In the genomic region with DNA sequence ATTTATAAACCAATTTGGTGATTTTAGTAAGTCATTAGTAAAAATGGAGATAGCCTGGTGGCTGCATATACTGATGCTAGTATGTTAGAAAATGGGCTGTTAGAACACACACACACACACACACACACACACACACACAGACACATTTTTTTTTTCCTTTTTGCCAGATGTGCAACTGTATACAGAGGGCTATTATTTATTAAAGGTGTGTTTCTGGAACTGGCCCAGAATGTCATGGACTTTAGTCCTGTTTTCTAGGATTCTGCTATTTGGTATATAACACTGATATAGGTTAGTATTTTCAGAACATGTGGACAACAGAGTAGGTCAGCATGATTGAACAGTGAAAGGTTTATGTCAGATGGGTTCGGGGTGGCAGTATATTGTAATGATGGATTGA, we compare ENCODE assay signal across 20 cellular contexts. TPM values are rescaled to one million over a fixed set of nuclear protein-coding genes. Genes with fewer than 3 reads are reported as not detected.
"Had no signal": no experiment of that assay in that cellular context is flagged by ENCODE, and none has a peak within 500 bp of the region (broad histone marks: within the 10 kb centered on the region; RNA-seq: fewer than 3 reads in every experiment).

No MANE protein-coding gene starts in this region.

- H3K27ac ChIP-seq: KMS-11, RWPE1 had no signal

- H3K9me3 ChIP-seq: SK-N-SH had no signal

- H3K4me2 ChIP-seq: KMS-11, SK-N-SH had no signal

- H3K9ac ChIP-seq: KMS-11, SK-N-SH had no signal

- DNase-seq: Kasumi-1, MM.1S, NCI-H1105, NCI-H1436 treated with DMSO at 0.1 percent for 48 hours, NCI-H1694, NCI-H187 treated with DMSO at 0.1 percent for 48 hours, NCI-H2029 treated with DMSO at 0.1 percent for 48 hours, NCI-H2171 treated with DMSO at 0.1 percent for 48 hours, NCI-H526 treated with DMSO at 0.1 percent for 48 hours, NCI-H774, PC-3, SHP77, SK-N-SH, SW 1271, T-cell had no signal

- H3K9me2 ChIP-seq: SK-N-SH had no signal

- H3K4me3 ChIP-seq: K562 had no signal

- ATAC-seq: K562, Panc1, PC-3, T-cell had no signal

RNA-seq across cellular contexts. Expression of a gene that starts 12.4 kb away (rescaled TPM):
- total RNA-seq: OCI-LY7 had no signal
